In the genomic region with DNA sequence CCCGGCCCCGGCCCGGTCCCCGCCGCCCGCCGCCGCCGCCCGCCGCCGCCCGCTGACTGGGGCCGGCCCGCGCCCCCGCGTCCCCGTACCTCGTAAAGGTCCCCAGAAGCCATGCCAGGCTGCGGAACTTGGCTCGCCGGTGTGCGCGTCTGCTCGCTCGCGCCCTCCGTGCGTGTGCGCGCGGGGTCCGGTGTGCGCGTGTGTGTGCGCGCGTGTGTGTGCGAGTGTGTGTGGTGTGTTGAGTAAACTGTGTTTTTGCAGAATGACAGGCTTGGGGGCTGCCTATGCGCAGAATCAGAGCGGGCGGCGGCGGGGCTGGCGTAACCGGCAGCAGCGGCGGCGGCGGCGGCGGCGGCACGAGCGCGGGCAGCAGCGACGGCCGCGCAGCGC, we compare ENCODE assay signal across 9 cellular contexts. TPM values are rescaled to one million over a fixed set of nuclear protein-coding genes. Genes with fewer than 3 reads are reported as not detected.
DNase-seq lines count a peak whose midpoint lies in the region; ATAC-seq, FAIRE-seq and TF ChIP-seq lines count a peak whose summit lies in the region.
"Had no signal": no experiment of that assay in that cellular context is flagged by ENCODE, and none has a peak within 500 bp of the region (broad histone marks: within the 10 kb centered on the region; RNA-seq: fewer than 3 reads in every experiment).

No MANE protein-coding gene starts in this region.

- no peak for TF ChIP-seq CTCF in A549 (IDR thresholded peaks at IDR 0.05)
- no peak for TF ChIP-seq CTCF in cardiac fibroblast (IDR thresholded peaks at IDR 0.05; ENCODE audit: low read depth, low read length)

- peak overlapping the region; percentile 96 for H3K4me2 ChIP-seq in A549

- CTCF ChIA-PET in A549 (lab: Yijun Ruan, JAX) = no interaction called here

- no peak for TF ChIP-seq POLR2A in A549 (IDR thresholded peaks at IDR 0.05; ENCODE audit: low read length)

- FAIRE-seq in A549 (lab: Jason Lieb, UNC) = no peak

- TF ChIP-seq RAD21 in A549 (conservative IDR thresholded peaks at IDR 0.05 in 1 of 2, IDR thresholded peaks at IDR 0.05 in 1 of 2) = no peak

- peak overlapping the region; percentile 64 for H3K4me3 ChIP-seq in A549
- H3K4me3 ChIP-seq in cardiac fibroblast (replicated peaks in 1 of 2; ENCODE audit: low read depth in 2 of 2, low read length in 2 of 2) = peak overlapping the region; percentile 62 to 88

- WGBS in A549 (ENCODE audit: missing lambda C conversion rate) = 0% methylated on average over 11 of the region's 62 CpGs

- peaks cover 10% of the 10 kb centered on the region; the same call in 2 of the 3 replicates for H3K9me3 ChIP-seq in A549

- H3K27ac ChIP-seq in A549 = peak overlapping the region in 1 of 2 experiments; percentile 80; a peak in 3 of 6 replicates

- ATAC-seq in A549 (peak; percentile 62 to 66), GM18907 (IDR thresholded peaks at IDR 0.05; ENCODE audit: unreplicated experiment) (peak; percentile 65), HG03354 (IDR thresholded peaks at IDR 0.05; ENCODE audit: poor library complexity, severe bottlenecking, unreplicated experiment) (peak; percentile 60)
- ATAC-seq: HCT116 had no signal

- H3K4me1 ChIP-seq in A549 = 0 out of 3 replicates have a peak, but pooled peaks cover 3% of the 10 kb centered on the region

- no peak for TF ChIP-seq EP300 in A549 (IDR thresholded peaks at IDR 0.05)

- peak in 1 of 2 experiments; percentile 32 for DNase-seq in A549 (ENCODE audit: low read depth in 1 of 2, low spot score in 1 of 2)
- DNase-seq in UCSD-AML1 (lab: John Stamatoyannopoulos, UW; ENCODE audit: unreplicated experiment) = peak; percentile 66
- DNase-seq in cardiac fibroblast (ENCODE audit: low read depth in 2 of 2) = peak; percentile 66 to 80
- DNase-seq in left kidney (ENCODE audit: low read depth, low spot score) = peak; percentile 87
- peak; percentile 50 to 55 for DNase-seq in stimulated activated CD4-positive, alpha-beta T cell treated with anti-CD3 and anti-CD28 coated beads, Interleukin-2, amount 100 ng/mL, for 48 hours
- DNase-seq in NCI-H1436 (lab: John Stamatoyannopoulos, UW) = no peak

- POLR2A ChIA-PET in A549 (lab: Yijun Ruan, JAX) = no interaction called here

TF ChIP-seq in A549, 52 proteins besides CTCF, POLR2A, EP300 and RAD21:
- TF ChIP-seq RFX5 (IDR thresholded peaks at IDR 0.05) = no peak
- no peak for TF ChIP-seq EHMT2 (IDR thresholded peaks at IDR 0.05; ENCODE audit: low read depth)
- TF ChIP-seq NFE2L2 (conservative IDR thresholded peaks at IDR 0.05; ENCODE audit: low read length) = no peak
- no peak for TF ChIP-seq FOXS1 (CRISPR knock-in tag; IDR thresholded peaks at IDR 0.05)
- TF ChIP-seq FOSL2 (IDR thresholded peaks at IDR 0.05) = no peak
- TF ChIP-seq FOSL2 (CRISPR knock-in tag; IDR thresholded peaks at IDR 0.05) = no peak
- TF ChIP-seq CHD4 (IDR thresholded peaks at IDR 0.05; ENCODE audit: borderline replicate concordance) = no peak

RNA-seq across cellular contexts. Expression of gene CDYL2, which starts 0.3 kb away (rescaled TPM):
- polyA plus RNA-seq in A549 (2011; rRNA removed) (0.09 and 0.10 TPM in 2 replicates), A549 (2017; fragmentation: RNase III; extraction: RNeasy Plus Mini Kit Qiagen cat#74134 plus additional on column Dnase treatment) (0.03 to 0.07 TPM (median 0.05 TPM) in 3 replicates)
- 0.04 TPM in 2 replicates for polyA plus RNA-seq in A549 (2012; cell fraction: cytosol; rRNA removed)
- 0.05 and 0.07 TPM in 2 replicates for polyA plus RNA-seq in A549 (2012; cell fraction: nucleus; rRNA removed)
- polyA minus RNA-seq in A549 (2011; rRNA and poly(A)+ RNA removed) = 0.19 and 0.95 TPM in 2 replicates
